In the genomic region with DNA sequence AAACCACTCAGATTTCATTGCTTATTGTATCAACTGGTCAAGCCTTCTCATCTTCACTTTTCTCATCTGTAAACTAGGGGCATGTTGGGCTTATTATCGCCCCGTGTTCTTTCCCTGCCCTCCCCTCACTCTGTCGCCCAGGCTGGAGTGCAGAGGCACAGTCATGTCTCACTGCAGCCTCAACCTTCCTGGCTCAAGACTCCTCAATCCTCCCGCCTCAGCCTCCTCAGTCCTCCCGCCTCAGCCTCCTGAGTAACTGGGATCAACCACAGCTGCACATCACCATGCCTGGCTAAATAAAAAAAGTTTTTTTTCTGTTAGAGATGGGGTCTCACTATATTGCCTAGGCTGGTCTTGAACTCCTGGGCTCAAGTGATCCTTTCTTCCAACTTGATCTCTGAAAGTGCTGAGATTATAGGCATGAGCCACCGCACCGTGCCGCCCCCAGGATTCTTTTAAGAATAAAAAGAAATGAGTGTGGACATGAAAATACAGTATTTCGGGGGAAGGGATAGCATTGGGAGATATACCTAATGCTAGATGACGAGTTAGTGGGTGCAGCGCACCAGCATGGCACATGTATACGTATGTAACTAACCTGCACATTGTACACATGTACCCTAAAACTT, we compare ENCODE assay signal across 10 cellular contexts. TPM values are rescaled to one million over a fixed set of nuclear protein-coding genes. Genes with fewer than 3 reads are reported as not detected.
A peak's percentile ranks its signal among the peaks of the same experiment; 100 is the strongest.
DNase-seq lines count a peak whose midpoint lies in the region; ATAC-seq and TF ChIP-seq lines count a peak whose summit lies in the region.
"Had no signal": no experiment of that assay in that cellular context is flagged by ENCODE, and none has a peak within 500 bp of the region (broad histone marks: within the 10 kb centered on the region; RNA-seq: fewer than 3 reads in every experiment).

No MANE protein-coding gene starts in this region.

- H3K4me3 Mint-ChIP-seq in activated T-cell treated with anti-CD3 and anti-CD28 coated beads, Interleukin-2, amount 50 U/mL, for 4 hours = peak overlapping the region; percentile 92
- H3K4me3 Mint-ChIP-seq in activated naive CD8-positive, alpha-beta T cell treated with anti-CD3 and anti-CD28 coated beads, Interleukin-2, amount 10 ng/mL, durations not matched to agents 7 days and 5 days = peak overlapping the region; percentile 95

- peaks cover 1% of the 10 kb centered on the region for H3K36me3 ChIP-seq in kidney epithelial cell (ENCODE audit: control insufficient read depth, insufficient read depth, low read length)
- H3K36me3 ChIP-seq in thoracic aorta = no peaks in the 10 kb centered on the region

- no peaks in the 10 kb centered on the region for H3K9me3 ChIP-seq in thoracic aorta

- TF ChIP-seq CTCF in kidney epithelial cell (IDR thresholded peaks at IDR 0.05; ENCODE audit: insufficient read depth, low read length, poor library complexity, severe bottlenecking) (no peak), thoracic aorta (IDR thresholded peaks at IDR 0.05) (no peak)

- H3K4me3 ChIP-seq in kidney epithelial cell (ENCODE audit: low read depth, low read length) (peak overlapping the region; percentile 71), thoracic aorta (peak overlapping the region; percentile 87)

- H3K27me3 ChIP-seq in kidney epithelial cell (ENCODE audit: control insufficient read depth, insufficient read depth, low read length) (no peaks in the 10 kb centered on the region), thoracic aorta (replicated peaks; ENCODE audit: insufficient read depth) (no peaks in the 10 kb centered on the region)

- peak overlapping the region; percentile 53 for H3K27ac Mint-ChIP-seq in activated naive CD8-positive, alpha-beta T cell treated with anti-CD3 and anti-CD28 coated beads, Interleukin-2, amount 10 ng/mL, durations not matched to agents 7 days and 5 days

- H3K9me3 Mint-ChIP-seq in activated T-cell treated with anti-CD3 and anti-CD28 coated beads, Interleukin-2, amount 50 U/mL, for 4 hours = no peaks in the 10 kb centered on the region
- H3K9me3 Mint-ChIP-seq in activated naive CD8-positive, alpha-beta T cell treated with anti-CD3 and anti-CD28 coated beads, Interleukin-2, amount 10 ng/mL, durations not matched to agents 7 days and 5 days = no peaks in the 10 kb centered on the region

- POLR2A ChIA-PET in activated naive CD8-positive, alpha-beta T cell treated with anti-CD3 and anti-CD28 coated beads, Interleukin-2, amount 10 ng/mL, durations not matched to agents 7 days and 5 days (lab: Charles Lee) = no interaction called here

- H3K4me1 ChIP-seq in thoracic aorta (ENCODE audit: control insufficient read depth in 1 of 2, low read depth in 2 of 2) = peaks cover 35 to 67% of the 10 kb centered on the region in 2 donors

- peak overlapping the region in 1 of 2 donors; percentile 93 for H3K27ac ChIP-seq in thoracic aorta

- DNase-seq in activated T-cell treated with anti-CD3 and anti-CD28 coated beads, Interleukin-2, amount 50 U/mL, for 4 hours = no peak
- DNase-seq in activated T-cell treated with anti-CD3 and anti-CD28 coated beads, Interleukin-2, amount 50 U/mL, for 1 hour = no peak
- no peak for DNase-seq in activated naive CD8-positive, alpha-beta T cell treated with anti-CD3 and anti-CD28 coated beads, Interleukin-2, amount 10 ng/mL, durations not matched to agents 7 days and 5 days
- DNase-seq in kidney epithelial cell (ENCODE audit: low read depth) (no peak), thoracic aorta (ENCODE audit: low spot score) (no peak), NCI-H1930 (lab: John Stamatoyannopoulos, UW) (no peak), NCI-H2081 (lab: John Stamatoyannopoulos, UW) (no peak)
- DNase-seq: NCI-H2107 had no signal

- no peaks in the 10 kb centered on the region for H3K27me3 Mint-ChIP-seq in activated T-cell treated with anti-CD3 and anti-CD28 coated beads, Interleukin-2, amount 50 U/mL, for 4 hours (ENCODE audit: low read depth)
- no peaks in the 10 kb centered on the region for H3K27me3 Mint-ChIP-seq in activated naive CD8-positive, alpha-beta T cell treated with anti-CD3 and anti-CD28 coated beads, Interleukin-2, amount 10 ng/mL, durations not matched to agents 7 days and 5 days

- H3K4me1 Mint-ChIP-seq in activated T-cell treated with anti-CD3 and anti-CD28 coated beads, Interleukin-2, amount 50 U/mL, for 4 hours (ENCODE audit: low read depth) = peaks cover 54% of the 10 kb centered on the region
- peaks cover 30% of the 10 kb centered on the region for H3K4me1 Mint-ChIP-seq in activated naive CD8-positive, alpha-beta T cell treated with anti-CD3 and anti-CD28 coated beads, Interleukin-2, amount 10 ng/mL, durations not matched to agents 7 days and 5 days

- ATAC-seq in activated T-cell treated with anti-CD3 and anti-CD28 coated beads, Interleukin-2, amount 50 U/mL, for 4 hours = no peak
- ATAC-seq in activated naive CD8-positive, alpha-beta T cell treated with anti-CD3 and anti-CD28 coated beads, Interleukin-2, amount 10 ng/mL, durations not matched to agents 7 days and 5 days (ENCODE audit: low read depth) = no peak
- ATAC-seq in thoracic aorta (ENCODE audit: insufficient number of reproducible peaks, low FRiP score, low read depth) (no peak), GM18873 (IDR thresholded peaks at IDR 0.05; ENCODE audit: low FRiP score, unreplicated experiment) (no peak)

- H3K36me3 Mint-ChIP-seq in activated T-cell treated with anti-CD3 and anti-CD28 coated beads, Interleukin-2, amount 50 U/mL, for 4 hours (ENCODE audit: insufficient read depth) = peaks cover 28% of the 10 kb centered on the region
- H3K36me3 Mint-ChIP-seq in activated naive CD8-positive, alpha-beta T cell treated with anti-CD3 and anti-CD28 coated beads, Interleukin-2, amount 10 ng/mL, durations not matched to agents 7 days and 5 days = peaks cover 32% of the 10 kb centered on the region

RNA-seq across cellular contexts. Expression of gene MAML1, which starts 2.0 kb away (rescaled TPM):
- total RNA-seq in activated T-cell treated with anti-CD3 and anti-CD28 coated beads, Interleukin-2, amount 50 U/mL, for 4 hours = 10 to 100 TPM; 24.5 to 27.5 (median 26.9) TPM
- total RNA-seq in activated naive CD8-positive, alpha-beta T cell treated with anti-CD3 and anti-CD28 coated beads, Interleukin-2, amount 10 ng/mL, durations not matched to agents 7 days and 5 days = 10 to 100 TPM; 38.5 TPM
- total RNA-seq in kidney epithelial cell = 17.5 and 18.8 TPM in 2 replicates
- total RNA-seq in thoracic aorta = 10 to 100 TPM; 22.9 to 38.1 TPM

RNA-seq across cellular contexts. Expression of gene CANX, which starts 35.9 kb away (rescaled TPM):
- 100 to 1,000 TPM; 630 to 693 (median 634) TPM for total RNA-seq in activated T-cell treated with anti-CD3 and anti-CD28 coated beads, Interleukin-2, amount 50 U/mL, for 4 hours
- 100 to 1,000 TPM; 255 to 294 TPM for total RNA-seq in activated naive CD8-positive, alpha-beta T cell treated with anti-CD3 and anti-CD28 coated beads, Interleukin-2, amount 10 ng/mL, durations not matched to agents 7 days and 5 days
- total RNA-seq in kidney epithelial cell (586 and 649 TPM in 2 replicates), thoracic aorta (100 to 1,000 TPM; 240 to 371 TPM)

RNA-seq across cellular contexts. Expression of gene CBY3, which starts 53.8 kb away (rescaled TPM):
- under 1 TPM in 2 of 3 donors, not detected in 1; 0.51 to 0.53 TPM for total RNA-seq in activated T-cell treated with anti-CD3 and anti-CD28 coated beads, Interleukin-2, amount 50 U/mL, for 4 hours
- total RNA-seq in activated naive CD8-positive, alpha-beta T cell treated with anti-CD3 and anti-CD28 coated beads, Interleukin-2, amount 10 ng/mL, durations not matched to agents 7 days and 5 days = under 1 TPM in 1 of 2 experiments, not detected in 1; 0.40 TPM
- total RNA-seq in kidney epithelial cell (not detected in 2 replicates), thoracic aorta (1 to 10 TPM in 1 of 2 donors, not detected in 1; 1.4 TPM)
- total RNA-seq: lung microvascular endothelial cell had no signal

RNA-seq across cellular contexts. Expression of gene LTC4S, which starts 59.1 kb away (rescaled TPM):
- total RNA-seq in activated T-cell treated with anti-CD3 and anti-CD28 coated beads, Interleukin-2, amount 50 U/mL, for 4 hours = 1 to 10 TPM in 1 of 3 donors, under 1 TPM in 2; 0.37 to 2.3 (median 0.61) TPM
- 1 to 10 TPM; 5.7 to 6.3 TPM for total RNA-seq in activated naive CD8-positive, alpha-beta T cell treated with anti-CD3 and anti-CD28 coated beads, Interleukin-2, amount 10 ng/mL, durations not matched to agents 7 days and 5 days
- total RNA-seq in kidney epithelial cell (0.41 and 5.1 TPM in 2 replicates), thoracic aorta (1 to 10 TPM; 4.9 to 6.6 TPM)
